ENCODE assay signal across 20 cellular contexts in genomic region chr5:61653802-61654580, GRCh38.
"Had no signal": no experiment of that assay in that cellular context is flagged by ENCODE, and none has a peak within 500 bp of the region (broad histone marks: within the 10 kb centered on the region; RNA-seq: fewer than 3 reads in every experiment).

No MANE protein-coding gene starts in this region.

- H2AFZ ChIP-seq: hepatocyte, parathyroid adenoma had no signal

- ATAC-seq: activated CD8-positive, alpha-beta T cell treated with anti-CD3 and anti-CD28 coated beads, Interleukin-2, amount 10 ng/mL, durations not matched to agents 7 days and 5 days; left lung had no signal

- H3K4me2 ChIP-seq: hepatocyte had no signal

- H3K4me3 ChIP-seq: hepatocyte, left lung, skin epidermis, tibial artery, uterus had no signal

- H3K79me2 ChIP-seq: hepatocyte, parathyroid adenoma had no signal

- H3K27ac ChIP-seq: hepatocyte, left lung, neutrophil, parathyroid adenoma, skin epidermis, tibial artery, uterus had no signal

- H3K36me3 ChIP-seq: left lung, neutrophil, tibial artery, uterus had no signal

- H3K27me3 ChIP-seq: hepatocyte, left lung, tibial artery, uterus had no signal

- DNase-seq: activated B cell treated with CpG ODN at 0.5 μM for 24 hours; activated CD4-positive, alpha-beta T cell treated with anti-CD3 and anti-CD28 coated beads for 48 hours; activated CD8-positive, alpha-beta T cell treated with anti-CD3 and anti-CD28 coated beads, Interleukin-2, amount 10 ng/mL, durations not matched to agents 7 days and 5 days; activated naive CD8-positive, alpha-beta T cell treated with anti-CD3 and anti-CD28 coated beads for 36 hours; erythroblast; left lung; mammary epithelial cell; naive B cell; retina; stimulated activated CD4-positive, alpha-beta T cell treated with anti-CD3 and anti-CD28 coated beads, Interleukin-15, amount 100 ng/mL, for 24 hours; stimulated activated CD4-positive, alpha-beta T cell treated with anti-CD3 and anti-CD28 coated beads, Interleukin-4, amount 100 ng/mL, for 1 hour; stimulated activated naive CD4-positive, alpha-beta T cell; tibial artery; uterus had no signal

- H3K4me3 Mint-ChIP-seq: activated B cell treated with CpG ODN at 0.5 μM for 24 hours; activated CD8-positive, alpha-beta T cell treated with anti-CD3 and anti-CD28 coated beads, Interleukin-2, amount 10 ng/mL, durations not matched to agents 7 days and 5 days; activated naive CD8-positive, alpha-beta T cell treated with anti-CD3 and anti-CD28 coated beads for 36 hours; brain; dendritic cell treated with granulocyte-macrophage colony-stimulating factor and Interleukin-4, amounts not matched to agents 40 ng/mL and 50 ng/mL, for 4 days; naive B cell had no signal

- H3K36me3 Mint-ChIP-seq: activated naive CD8-positive, alpha-beta T cell treated with anti-CD3 and anti-CD28 coated beads for 36 hours; brain; naive B cell had no signal

- H3K4me1 Mint-ChIP-seq: activated B cell treated with CpG ODN at 0.5 μM for 24 hours had no signal

- H3K4me1 ChIP-seq: left lung, parathyroid adenoma, tibial artery, uterus had no signal

- H3K9ac ChIP-seq: parathyroid adenoma had no signal

- H3K27ac Mint-ChIP-seq: activated B cell treated with CpG ODN at 0.5 μM for 24 hours; activated CD8-positive, alpha-beta T cell treated with anti-CD3 and anti-CD28 coated beads, Interleukin-2, amount 10 ng/mL, durations not matched to agents 7 days and 5 days; activated naive CD8-positive, alpha-beta T cell treated with anti-CD3 and anti-CD28 coated beads for 36 hours; brain; dendritic cell treated with granulocyte-macrophage colony-stimulating factor and Interleukin-4, amounts not matched to agents 40 ng/mL and 50 ng/mL, for 4 days; naive B cell had no signal

- H3K9me3 Mint-ChIP-seq: activated B cell treated with CpG ODN at 0.5 μM for 24 hours; activated naive CD8-positive, alpha-beta T cell treated with anti-CD3 and anti-CD28 coated beads for 36 hours; dendritic cell treated with granulocyte-macrophage colony-stimulating factor and Interleukin-4, amounts not matched to agents 40 ng/mL and 50 ng/mL, for 4 days; naive B cell had no signal

- H3K9me3 ChIP-seq: left lung, neutrophil, tibial artery, uterus had no signal
